In the genomic region with DNA sequence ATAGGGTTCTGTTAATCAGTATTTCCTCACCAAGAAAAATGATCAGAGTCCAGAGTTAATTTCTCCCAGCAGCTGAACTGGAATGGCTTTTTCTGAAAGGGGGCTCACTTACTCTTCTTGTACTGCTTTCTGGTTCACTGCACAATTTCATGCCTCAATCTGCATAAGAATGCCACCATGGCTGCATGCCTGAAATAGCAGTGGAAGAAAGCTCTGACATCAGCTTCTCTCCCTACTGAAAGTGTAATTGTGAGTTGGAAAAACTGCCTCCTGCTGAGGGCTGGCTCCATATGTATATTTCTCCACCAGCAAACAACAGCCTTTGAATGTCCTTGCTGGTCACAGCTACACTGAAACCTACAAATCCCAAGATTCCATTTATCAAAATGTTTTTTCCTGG, we compare ENCODE assay signal across 2 cellular contexts.
TF ChIP-seq lines count a peak whose summit lies in the region.

No MANE protein-coding gene starts in this region.

TF ChIP-seq in endothelial cell of umbilical vein, 7 proteins besides CTCF, POLR2A, EP300 and RAD21 (continued from another document):
- TF ChIP-seq, protein P1, sequence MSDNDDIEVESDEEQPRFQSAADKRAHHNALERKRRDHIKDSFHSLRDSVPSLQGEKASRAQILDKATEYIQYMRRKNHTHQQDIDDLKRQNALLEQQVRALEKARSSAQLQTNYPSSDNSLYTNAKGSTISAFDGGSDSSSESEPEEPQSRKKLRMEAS (IDR thresholded peaks at IDR 0.05; ENCODE audit: insufficient read depth, insufficient read length) = no peak
- TF ChIP-seq POLR2AphosphoS5 (IDR thresholded peaks at IDR 0.05; ENCODE audit: insufficient read depth, low read depth, low read length) (no peak), MYC (IDR thresholded peaks at IDR 0.05; ENCODE audit: low read depth, low read length) (no peak), EZH2 (IDR thresholded peaks at IDR 0.05; ENCODE audit: borderline replicate concordance, low read depth, low read length, severe bottlenecking) (no peak)

TF ChIP-seq in SK-N-SH, 30 proteins besides CTCF, POLR2A, EP300 and RAD21 (continued from another document):
- TF ChIP-seq, protein P2, sequence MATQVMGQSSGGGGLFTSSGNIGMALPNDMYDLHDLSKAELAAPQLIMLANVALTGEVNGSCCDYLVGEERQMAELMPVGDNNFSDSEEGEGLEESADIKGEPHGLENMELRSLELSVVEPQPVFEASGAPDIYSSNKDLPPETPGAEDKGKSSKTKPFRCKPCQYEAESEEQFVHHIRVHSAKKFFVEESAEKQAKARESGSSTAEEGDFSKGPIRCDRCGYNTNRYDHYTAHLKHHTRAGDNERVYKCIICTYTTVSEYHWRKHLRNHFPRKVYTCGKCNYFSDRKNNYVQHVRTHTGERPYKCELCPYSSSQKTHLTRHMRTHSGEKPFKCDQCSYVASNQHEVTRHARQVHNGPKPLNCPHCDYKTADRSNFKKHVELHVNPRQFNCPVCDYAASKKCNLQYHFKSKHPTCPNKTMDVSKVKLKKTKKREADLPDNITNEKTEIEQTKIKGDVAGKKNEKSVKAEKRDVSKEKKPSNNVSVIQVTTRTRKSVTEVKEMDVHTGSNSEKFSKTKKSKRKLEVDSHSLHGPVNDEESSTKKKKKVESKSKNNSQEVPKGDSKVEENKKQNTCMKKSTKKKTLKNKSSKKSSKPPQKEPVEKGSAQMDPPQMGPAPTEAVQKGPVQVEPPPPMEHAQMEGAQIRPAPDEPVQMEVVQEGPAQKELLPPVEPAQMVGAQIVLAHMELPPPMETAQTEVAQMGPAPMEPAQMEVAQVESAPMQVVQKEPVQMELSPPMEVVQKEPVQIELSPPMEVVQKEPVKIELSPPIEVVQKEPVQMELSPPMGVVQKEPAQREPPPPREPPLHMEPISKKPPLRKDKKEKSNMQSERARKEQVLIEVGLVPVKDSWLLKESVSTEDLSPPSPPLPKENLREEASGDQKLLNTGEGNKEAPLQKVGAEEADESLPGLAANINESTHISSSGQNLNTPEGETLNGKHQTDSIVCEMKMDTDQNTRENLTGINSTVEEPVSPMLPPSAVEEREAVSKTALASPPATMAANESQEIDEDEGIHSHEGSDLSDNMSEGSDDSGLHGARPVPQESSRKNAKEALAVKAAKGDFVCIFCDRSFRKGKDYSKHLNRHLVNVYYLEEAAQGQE (IDR thresholded peaks at IDR 0.05; ENCODE audit: low read depth, low read length) = no peak
- TF ChIP-seq RCOR1 (IDR thresholded peaks at IDR 0.05; ENCODE audit: low read length) (no peak), SIN3A (IDR thresholded peaks at IDR 0.05; ENCODE audit: borderline replicate concordance, low read depth, low read length) (no peak), POLR2AphosphoS5 (IDR thresholded peaks at IDR 0.05; ENCODE audit: low read depth, low read length) (no peak), GATA2 (CRISPR knock-in tag; IDR thresholded peaks at IDR 0.05) (no peak)
- TF ChIP-seq, protein P3, sequence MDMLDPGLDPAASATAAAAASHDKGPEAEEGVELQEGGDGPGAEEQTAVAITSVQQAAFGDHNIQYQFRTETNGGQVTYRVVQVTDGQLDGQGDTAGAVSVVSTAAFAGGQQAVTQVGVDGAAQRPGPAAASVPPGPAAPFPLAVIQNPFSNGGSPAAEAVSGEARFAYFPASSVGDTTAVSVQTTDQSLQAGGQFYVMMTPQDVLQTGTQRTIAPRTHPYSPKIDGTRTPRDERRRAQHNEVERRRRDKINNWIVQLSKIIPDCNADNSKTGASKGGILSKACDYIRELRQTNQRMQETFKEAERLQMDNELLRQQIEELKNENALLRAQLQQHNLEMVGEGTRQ (IDR thresholded peaks at IDR 0.05; ENCODE audit: borderline replicate concordance, low read depth, low read length) = no peak
